In the genomic region with DNA sequence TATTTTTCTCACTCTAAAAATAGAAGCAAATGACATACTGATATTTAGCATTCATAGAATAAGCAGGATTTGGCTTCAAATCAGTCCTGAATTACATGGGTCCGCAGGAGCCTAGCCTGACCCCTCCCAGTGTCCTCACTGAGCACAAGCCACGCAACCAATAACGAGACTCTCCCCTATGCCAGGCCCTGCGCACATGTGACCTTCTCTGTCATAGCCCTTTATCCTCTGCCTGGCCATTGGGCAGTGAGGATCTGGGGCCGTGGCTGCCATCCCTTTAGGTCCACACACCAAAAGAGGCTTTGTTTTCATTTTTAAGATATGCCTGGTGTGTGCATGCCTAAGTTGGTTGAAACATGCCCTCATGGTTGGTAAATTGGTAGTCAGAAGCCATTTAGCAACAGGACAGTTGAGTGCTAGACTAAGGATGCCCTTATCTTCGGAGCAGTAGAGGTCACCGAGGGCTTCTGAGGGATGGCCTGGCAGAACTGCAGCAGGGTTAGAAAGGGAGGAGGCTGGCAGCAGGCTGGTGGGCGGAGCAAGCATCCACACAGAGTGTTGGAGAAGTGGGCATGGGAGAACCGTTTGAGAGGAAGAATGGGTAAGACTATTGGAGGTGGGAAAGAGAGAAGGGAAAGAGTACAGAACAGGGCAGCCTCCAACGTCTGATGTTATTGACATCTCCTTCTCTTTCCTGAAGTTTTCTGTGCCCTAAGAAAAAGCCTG, we compare ENCODE assay signal across 1 cellular context.
TF ChIP-seq lines count a peak whose summit lies in the region.

No MANE protein-coding gene starts in this region.

TF ChIP-seq in HCT116, 20 proteins besides CTCF, POLR2A, EP300 and RAD21 (continued from another document):
- TF ChIP-seq, protein P1, sequence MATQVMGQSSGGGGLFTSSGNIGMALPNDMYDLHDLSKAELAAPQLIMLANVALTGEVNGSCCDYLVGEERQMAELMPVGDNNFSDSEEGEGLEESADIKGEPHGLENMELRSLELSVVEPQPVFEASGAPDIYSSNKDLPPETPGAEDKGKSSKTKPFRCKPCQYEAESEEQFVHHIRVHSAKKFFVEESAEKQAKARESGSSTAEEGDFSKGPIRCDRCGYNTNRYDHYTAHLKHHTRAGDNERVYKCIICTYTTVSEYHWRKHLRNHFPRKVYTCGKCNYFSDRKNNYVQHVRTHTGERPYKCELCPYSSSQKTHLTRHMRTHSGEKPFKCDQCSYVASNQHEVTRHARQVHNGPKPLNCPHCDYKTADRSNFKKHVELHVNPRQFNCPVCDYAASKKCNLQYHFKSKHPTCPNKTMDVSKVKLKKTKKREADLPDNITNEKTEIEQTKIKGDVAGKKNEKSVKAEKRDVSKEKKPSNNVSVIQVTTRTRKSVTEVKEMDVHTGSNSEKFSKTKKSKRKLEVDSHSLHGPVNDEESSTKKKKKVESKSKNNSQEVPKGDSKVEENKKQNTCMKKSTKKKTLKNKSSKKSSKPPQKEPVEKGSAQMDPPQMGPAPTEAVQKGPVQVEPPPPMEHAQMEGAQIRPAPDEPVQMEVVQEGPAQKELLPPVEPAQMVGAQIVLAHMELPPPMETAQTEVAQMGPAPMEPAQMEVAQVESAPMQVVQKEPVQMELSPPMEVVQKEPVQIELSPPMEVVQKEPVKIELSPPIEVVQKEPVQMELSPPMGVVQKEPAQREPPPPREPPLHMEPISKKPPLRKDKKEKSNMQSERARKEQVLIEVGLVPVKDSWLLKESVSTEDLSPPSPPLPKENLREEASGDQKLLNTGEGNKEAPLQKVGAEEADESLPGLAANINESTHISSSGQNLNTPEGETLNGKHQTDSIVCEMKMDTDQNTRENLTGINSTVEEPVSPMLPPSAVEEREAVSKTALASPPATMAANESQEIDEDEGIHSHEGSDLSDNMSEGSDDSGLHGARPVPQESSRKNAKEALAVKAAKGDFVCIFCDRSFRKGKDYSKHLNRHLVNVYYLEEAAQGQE (IDR thresholded peaks at IDR 0.05; ENCODE audit: low read depth): no peak
- TF ChIP-seq, protein P2, sequence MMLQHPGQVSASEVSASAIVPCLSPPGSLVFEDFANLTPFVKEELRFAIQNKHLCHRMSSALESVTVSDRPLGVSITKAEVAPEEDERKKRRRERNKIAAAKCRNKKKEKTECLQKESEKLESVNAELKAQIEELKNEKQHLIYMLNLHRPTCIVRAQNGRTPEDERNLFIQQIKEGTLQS (IDR thresholded peaks at IDR 0.05): no peak
- TF ChIP-seq ZNF274 (IDR thresholded peaks at IDR 0.05; ENCODE audit: low read depth, low read length) (no peak), EZH2 (IDR thresholded peaks at IDR 0.05) (no peak), SIN3A (IDR thresholded peaks at IDR 0.05; ENCODE audit: low read depth) (no peak), POLR2AphosphoS5 (IDR thresholded peaks at IDR 0.05; ENCODE audit: low read depth, low read length) (no peak)
